In the genomic region with DNA sequence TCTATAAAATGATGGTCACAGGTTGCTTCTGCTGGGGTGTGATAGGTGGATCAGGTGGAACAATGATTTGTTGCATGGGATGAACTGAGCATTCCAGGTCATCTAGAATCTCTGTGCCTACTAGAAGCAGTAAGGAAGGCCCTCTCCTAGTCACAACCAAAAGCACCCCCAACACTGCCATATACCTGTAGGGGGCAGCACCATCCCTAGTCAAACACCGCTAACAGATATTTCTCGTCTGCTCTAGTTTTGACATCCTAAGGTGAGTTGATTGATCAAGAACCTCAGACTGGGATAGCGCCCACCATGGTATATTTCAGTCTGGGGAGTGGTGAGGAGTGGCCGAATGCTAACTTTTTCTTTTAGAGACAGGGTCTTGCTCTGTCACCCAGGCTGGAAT, we compare ENCODE assay signal across 9 cellular contexts.
A peak's percentile ranks its signal among the peaks of the same experiment; 100 is the strongest.
DNase-seq lines count a peak whose midpoint lies in the region; ATAC-seq and TF ChIP-seq lines count a peak whose summit lies in the region.
"Had no signal": no experiment of that assay in that cellular context is flagged by ENCODE, and none has a peak within 500 bp of the region (broad histone marks: within the 10 kb centered on the region; RNA-seq: fewer than 3 reads in every experiment).

No MANE protein-coding gene starts in this region.

- DNase-seq in CD14-positive monocyte (ENCODE audit: low spot score), result no peak
- peak; percentile 17 for DNase-seq in GM20000 (ENCODE audit: low spot score)
- peak; percentile 30 for DNase-seq in SK-N-SH
- DNase-seq in effector CD8-positive, alpha-beta T cell (lab: John Stamatoyannopoulos, UW), result peak; percentile 1
- peak; percentile 25 for DNase-seq in stimulated activated CD4-positive, alpha-beta T cell treated with anti-CD3 and anti-CD28 coated beads, Interleukin-12 subunit alpha, Interleukin-12 subunit beta, amount 100 ng/mL, for 4 hours
- DNase-seq in GF-D8 (lab: John Stamatoyannopoulos, UW), result no peak
- DNase-seq in natural killer cell, result no peak

- no peak overlapping the region for H3K9ac ChIP-seq in SK-N-SH

- H3K36me3 ChIP-seq in SK-N-SH (replicated peaks in 1 of 2; ENCODE audit: control insufficient read depth in 1 of 2, insufficient read depth in 2 of 2, low read length in 1 of 2), result no peaks in the 10 kb centered on the region
- H3K36me3 ChIP-seq: thyroid gland had no signal

- ATAC-seq in HG02588 (IDR thresholded peaks at IDR 0.05; ENCODE audit: unreplicated experiment) (no peak), natural killer cell (no peak)

- no peak overlapping the region for H3K4me3 Mint-ChIP-seq in CD14-positive monocyte
- H3K4me3 Mint-ChIP-seq in natural killer cell, result no peak overlapping the region

- peaks cover 0 to 2% of the 10 kb centered on the region in 2 experiments; a peak in 1 of 4 replicates for H3K4me1 ChIP-seq in SK-N-SH (ENCODE audit: control insufficient read depth in 1 of 2, insufficient read depth in 2 of 2, low read depth in 1 of 2, low read length in 1 of 2)

- H3K36me3 Mint-ChIP-seq in CD14-positive monocyte, result peaks cover 0 to 5% of the 10 kb centered on the region in 2 donors
- no peaks in the 10 kb centered on the region for H3K36me3 Mint-ChIP-seq in natural killer cell

- H4K20me1 ChIP-seq in SK-N-SH (ENCODE audit: insufficient read depth), result no peaks in the 10 kb centered on the region

- POLR2A ChIA-PET in SK-N-SH (lab: Yijun Ruan, JAX), result no interaction called here

- no peak overlapping the region for H2AFZ ChIP-seq in SK-N-SH (ENCODE audit: low read depth)

- no peaks in the 10 kb centered on the region for H3K9me2 ChIP-seq in SK-N-SH

- H3K27ac Mint-ChIP-seq in CD14-positive monocyte (no peak overlapping the region), natural killer cell (no peak overlapping the region)

- H3K27ac ChIP-seq in SK-N-SH (ENCODE audit: low read depth in 2 of 2, low read length in 1 of 2), result no peak overlapping the region
- H3K27ac ChIP-seq: thyroid gland had no signal

- WGBS in SK-N-SH (ENCODE audit: low lambda C conversion rate), result 39% methylated on average over 4 of the region's 4 CpGs

- TF ChIP-seq EP300 in SK-N-SH (IDR thresholded peaks at IDR 0.05; ENCODE audit: borderline replicate concordance in 1 of 2, low read depth in 1 of 2, low read length in 1 of 2), result no peak

- no peak overlapping the region for H3K4me2 ChIP-seq in SK-N-SH

- intact Hi-C loops in CD14-positive monocyte (cut with micrococcal nuclease) (no loop called here), natural killer cell (cut with micrococcal nuclease) (loop anchor here (2.0 to 5.0 kb wide), 2 partner anchors 56 to 157 kb away; no protein-coding TSS in a partner anchor)

- H3K9me3 Mint-ChIP-seq in CD14-positive monocyte, result peaks cover 0 to 7% (median 0%) of the 10 kb centered on the region in 7 donors
- no peaks in the 10 kb centered on the region for H3K9me3 Mint-ChIP-seq in natural killer cell

- no peaks in the 10 kb centered on the region; the same call in 1 of the 2 replicates for H3K27me3 ChIP-seq in SK-N-SH (ENCODE audit: insufficient read depth)
- H3K27me3 ChIP-seq: thyroid gland had no signal

- CTCF ChIA-PET in SK-N-SH (lab: Yijun Ruan, JAX), result interaction anchor here (0.9 to 2.6 kb wide), 6 partner anchors 10 to 56 kb away, joined by 3 to 13 read pairs (median 4); no protein-coding TSS in a partner anchor

- TF ChIP-seq CTCF in CD14-positive monocyte (IDR thresholded peaks at IDR 0.05) (peak; percentile 36), GM20000 (IDR thresholded peaks at IDR 0.05; ENCODE audit: extremely low read depth, missing control alignments) (no peak), SK-N-SH (IDR thresholded peaks at IDR 0.05) (peak; percentile 75), natural killer cell (IDR thresholded peaks at IDR 0.05) (no peak)

- H3F3A ChIP-seq in SK-N-SH (replicated peaks; ENCODE audit: insufficient read depth), result no peaks in the 10 kb centered on the region

- peaks cover 48% of the 10 kb centered on the region for H3K4me1 Mint-ChIP-seq in CD14-positive monocyte
- no peaks in the 10 kb centered on the region for H3K4me1 Mint-ChIP-seq in natural killer cell

- H3K27me3 Mint-ChIP-seq in CD14-positive monocyte (ENCODE audit: low read depth in 3 of 3), result peaks cover 0 to 12% (median 0%) of the 10 kb centered on the region in 3 donors
- peaks cover 20 to 23% of the 10 kb centered on the region in 2 donors for H3K27me3 Mint-ChIP-seq in natural killer cell (ENCODE audit: low read depth in 2 of 2)

- H3K4me3 ChIP-seq in SK-N-SH (ENCODE audit: low read depth in 2 of 2, low read length in 1 of 2), result no peak overlapping the region
- H3K4me3 ChIP-seq: thyroid gland had no signal

- H3K79me2 ChIP-seq in SK-N-SH (ENCODE audit: insufficient read depth), result no peaks in the 10 kb centered on the region

- H3K9me3 ChIP-seq in SK-N-SH, result no peaks in the 10 kb centered on the region
- H3K9me3 ChIP-seq: thyroid gland had no signal

- peak; percentile 69 for TF ChIP-seq RAD21 in SK-N-SH (IDR thresholded peaks at IDR 0.05; ENCODE audit: low read length)

TF ChIP-seq in SK-N-SH, 30 proteins besides CTCF, POLR2A, EP300 and RAD21:
- TF ChIP-seq, protein P1, sequence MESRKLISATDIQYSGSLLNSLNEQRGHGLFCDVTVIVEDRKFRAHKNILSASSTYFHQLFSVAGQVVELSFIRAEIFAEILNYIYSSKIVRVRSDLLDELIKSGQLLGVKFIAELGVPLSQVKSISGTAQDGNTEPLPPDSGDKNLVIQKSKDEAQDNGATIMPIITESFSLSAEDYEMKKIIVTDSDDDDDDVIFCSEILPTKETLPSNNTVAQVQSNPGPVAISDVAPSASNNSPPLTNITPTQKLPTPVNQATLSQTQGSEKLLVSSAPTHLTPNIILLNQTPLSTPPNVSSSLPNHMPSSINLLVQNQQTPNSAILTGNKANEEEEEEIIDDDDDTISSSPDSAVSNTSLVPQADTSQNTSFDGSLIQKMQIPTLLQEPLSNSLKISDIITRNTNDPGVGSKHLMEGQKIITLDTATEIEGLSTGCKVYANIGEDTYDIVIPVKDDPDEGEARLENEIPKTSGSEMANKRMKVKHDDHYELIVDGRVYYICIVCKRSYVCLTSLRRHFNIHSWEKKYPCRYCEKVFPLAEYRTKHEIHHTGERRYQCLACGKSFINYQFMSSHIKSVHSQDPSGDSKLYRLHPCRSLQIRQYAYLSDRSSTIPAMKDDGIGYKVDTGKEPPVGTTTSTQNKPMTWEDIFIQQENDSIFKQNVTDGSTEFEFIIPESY (IDR thresholded peaks at IDR 0.05; ENCODE audit: borderline replicate concordance, low read depth), result no peak
- peak; percentile 58 for TF ChIP-seq SMC3 (IDR thresholded peaks at IDR 0.05; ENCODE audit: low read depth, low read length)

Comparison
In these comparisons a context has a peak if more than half of its experiments do, and no peak if none do; other contexts are left out.
1. DNase-seq: peak in GM20000 (single experiment), SK-N-SH (single experiment), effector CD8-positive, alpha-beta T cell (single experiment) and stimulated activated CD4-positive, alpha-beta T cell treated with anti-CD3 and anti-CD28 coated beads, Interleukin-12 subunit alpha, Interleukin-12 subunit beta, amount 100 ng/mL, for 4 hours (single experiment); none in CD14-positive monocyte (single experiment), GF-D8 (single experiment) and natural killer cell (single experiment).
2. CTCF ChIP-seq: peak in CD14-positive monocyte (single experiment) and SK-N-SH (single experiment); none in GM20000 (single experiment) and natural killer cell (single experiment).